Comparison of ENCODE assay signal across 18 cellular contexts in genomic region chr10:89047397-89047796, GRCh38. TPM values are rescaled to one million over a fixed set of nuclear protein-coding genes. Genes with fewer than 3 reads are reported as not detected.
DNase-seq lines count a peak whose midpoint lies in the region; ATAC-seq, FAIRE-seq and TF ChIP-seq lines count a peak whose summit lies in the region.
"Had no signal": no experiment of that assay in that cellular context is flagged by ENCODE, and none has a peak within 500 bp of the region (broad histone marks: within the 10 kb centered on the region; RNA-seq: fewer than 3 reads in every experiment).

No MANE protein-coding gene starts in this region.

- no peaks in the 10 kb centered on the region for H3K36me3 ChIP-seq in BJ (ENCODE audit: control insufficient read depth, insufficient read depth, low read length)

- TF ChIP-seq CTCF in BJ (IDR thresholded peaks at IDR 0.05; ENCODE audit: insufficient read depth, low read depth, low read length) (no peak), cardiac fibroblast (IDR thresholded peaks at IDR 0.05; ENCODE audit: low read depth, low read length) (no peak), natural killer cell (IDR thresholded peaks at IDR 0.05) (no peak)

- H3K36me3 Mint-ChIP-seq in natural killer cell, result no peaks in the 10 kb centered on the region

- no peak overlapping the region for H3K4me3 ChIP-seq in BJ (ENCODE audit: low read depth, low read length)
- no peak overlapping the region for H3K4me3 ChIP-seq in cardiac fibroblast (replicated peaks in 1 of 2; ENCODE audit: low read depth in 2 of 2, low read length in 2 of 2)
- H3K4me3 ChIP-seq: PC-9 had no signal

- H3K4me3 Mint-ChIP-seq in natural killer cell, result no peak overlapping the region
- H3K4me3 Mint-ChIP-seq: CD14-positive monocyte had no signal

- no peaks in the 10 kb centered on the region for H3K27me3 ChIP-seq in BJ (ENCODE audit: control insufficient read depth, insufficient read depth, low read length)

- DNase-seq in BJ (ENCODE audit: low read depth), result peak; percentile 6
- no peak for DNase-seq in H54 (ENCODE audit: insufficient read length, low spot score)
- peak; percentile 38 to 58 for DNase-seq in cardiac fibroblast (ENCODE audit: low read depth in 2 of 2)
- DNase-seq in hepatic stellate cell (ENCODE audit: low spot score), result peak; percentile 6
- DNase-seq in natural killer cell, result no peak
- no peak for DNase-seq in NCI-H146 treated with DMSO at 0.1 percent for 48 hours (lab: John Stamatoyannopoulos, UW; ENCODE audit: unreplicated experiment)
- no peak for DNase-seq in NCI-H2107 treated with DMSO at 0.1 percent for 48 hours (lab: John Stamatoyannopoulos, UW; ENCODE audit: unreplicated experiment)
- DNase-seq: Caco-2, DMS53, KBM-7, NCI-H1048, NCI-H146, NCI-H774, PC-9, Right ventricle myocardium superior, SK-N-SH had no signal

- POLR2A ChIA-PET in BJ (lab: Charles Lee), result no interaction called here

- peak; percentile 45 for FAIRE-seq in H54 (lab: Jason Lieb, UNC)
- FAIRE-seq: HTR-8/SVneo had no signal

- no peak for TF ChIP-seq POLR2A in H54 (IDR thresholded peaks at IDR 0.05; ENCODE audit: low read depth, low read length)

- no peak for ATAC-seq in natural killer cell

- H3K9me3 Mint-ChIP-seq in natural killer cell, result no peaks in the 10 kb centered on the region
- H3K9me3 Mint-ChIP-seq: CD14-positive monocyte had no signal

- no peak overlapping the region for H3K27ac Mint-ChIP-seq in natural killer cell
- H3K27ac Mint-ChIP-seq: CD14-positive monocyte had no signal

- no peaks in the 10 kb centered on the region for H3K27me3 Mint-ChIP-seq in natural killer cell (ENCODE audit: low read depth in 2 of 2)

- no peaks in the 10 kb centered on the region for H3K4me1 Mint-ChIP-seq in natural killer cell

- CTCF ChIA-PET in BJ (lab: Yijun Ruan, JAX), result no interaction called here

- intact Hi-C loops in natural killer cell (cut with micrococcal nuclease), result no loop called here

RNA-seq across cellular contexts. Expression of gene FAS, which starts 56.8 kb away (rescaled TPM):
- 52.3 and 83.2 TPM in 2 replicates for polyA plus RNA-seq in BJ (2011; rRNA removed)
- 20.6 and 25.7 TPM in 2 replicates for polyA minus RNA-seq in BJ (2011; rRNA and poly(A)+ RNA removed)
- 10 to 100 TPM; 17.3 to 29.9 (median 26.5) TPM for total RNA-seq in natural killer cell
- total RNA-seq: Caco-2 had no signal

Comparison
In these comparisons a context has a peak if more than half of its experiments do, and no peak if none do; other contexts are left out.
1. DNase-seq: peak in BJ (single experiment), cardiac fibroblast (2 of 2) and hepatic stellate cell (single experiment); none in H54 (single experiment), natural killer cell (single experiment), NCI-H146 treated with DMSO at 0.1 percent for 48 hours (single experiment) and NCI-H2107 treated with DMSO at 0.1 percent for 48 hours (single experiment).